In the genomic region with DNA sequence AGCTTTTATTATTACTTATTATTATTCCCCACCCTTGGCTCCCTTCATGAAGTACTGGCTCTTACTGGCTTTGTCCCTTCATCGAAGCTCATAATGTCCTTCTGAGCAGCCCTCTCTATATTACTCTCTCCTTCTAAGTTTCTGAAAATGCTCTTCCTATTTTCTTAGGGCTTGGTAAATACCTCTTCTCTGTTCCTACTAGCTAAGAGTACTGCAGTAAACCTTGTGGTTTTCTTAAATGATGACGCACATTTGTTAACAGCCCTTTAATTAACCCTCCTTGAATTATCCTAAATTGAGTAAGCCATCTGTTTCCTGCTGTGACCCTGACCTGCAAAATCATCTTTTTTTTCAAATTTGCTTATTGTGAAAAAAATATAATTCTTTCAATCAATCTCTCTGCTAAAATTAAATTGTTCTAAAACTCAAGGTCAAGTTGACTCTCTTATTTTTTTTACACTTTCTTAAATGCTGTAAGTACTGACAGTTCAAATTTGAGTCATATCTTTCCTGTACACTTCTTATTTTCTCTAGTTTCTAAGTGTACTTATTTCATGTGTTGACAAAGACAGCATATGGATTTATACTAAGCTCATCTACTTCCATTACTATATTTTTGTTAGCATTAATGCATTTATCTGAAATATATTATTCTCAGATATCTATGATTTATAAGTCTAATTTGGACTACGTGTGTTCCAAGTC, we compare ENCODE assay signal across 26 cellular contexts.
A peak's percentile ranks its signal among the peaks of the same experiment; 100 is the strongest.
DNase-seq lines count a peak whose midpoint lies in the region; ATAC-seq and TF ChIP-seq lines count a peak whose summit lies in the region.
"Had no signal": no experiment of that assay in that cellular context is flagged by ENCODE, and none has a peak within 500 bp of the region (broad histone marks: within the 10 kb centered on the region; RNA-seq: fewer than 3 reads in every experiment).

No MANE protein-coding gene starts in this region.

- peak; percentile 49; the same call in 1 of the 3 replicates for ATAC-seq in DND-41 (ENCODE audit: insufficient read depth, low read depth)
- ATAC-seq in HG02885 (IDR thresholded peaks at IDR 0.05; ENCODE audit: poor library complexity, unreplicated experiment) = peak; percentile 79
- no peak for ATAC-seq in T-cell (replicated peaks in 1 of 4)
- no peak for ATAC-seq in mucosa of descending colon
- ATAC-seq: stimulated activated naive CD8-positive, alpha-beta T cell treated with anti-CD3 and anti-CD28 coated beads, Interleukin-15, amount 100 ng/mL, for 72 hours; T-helper 17 cell had no signal

- intact Hi-C loops in mucosa of descending colon (cut with DNase I, micrococcal nuclease) = no loop called here

- H3K79me2 ChIP-seq in DND-41 (ENCODE audit: insufficient read depth, low read length) = no peaks in the 10 kb centered on the region
- H3K79me2 ChIP-seq: hepatocyte had no signal

- H3K4me1 ChIP-seq in DND-41 (ENCODE audit: insufficient read depth, low read length) = no peaks in the 10 kb centered on the region
- no peaks in the 10 kb centered on the region for H3K4me1 ChIP-seq in mucosa of descending colon (ENCODE audit: low read depth)
- H3K4me1 ChIP-seq: spleen, transverse colon had no signal

- CTCF ChIA-PET in T-cell (lab: Charles Lee) = no interaction called here

- H3K4me2 ChIP-seq in DND-41 (ENCODE audit: insufficient read depth, low read length) = no peak overlapping the region
- H3K4me2 ChIP-seq: hepatocyte had no signal

- POLR2A ChIA-PET in T-cell (lab: Charles Lee) = interaction anchor here in 1 of 2 donors (0.5 kb wide), 1 partner anchor 27 kb away, joined by 4 read pairs; no protein-coding TSS in a partner anchor

- DNase-seq in DND-41 (no peak), NOMO-1 treated with DMSO at 0.1 percent for 48 hours (lab: John Stamatoyannopoulos, UW; ENCODE audit: unreplicated experiment) (peak; percentile 60), glutamatergic neuron (no peak), dedifferentiated amniotic fluid mesenchymal stem cell (ENCODE audit: extremely low spot score) (no peak), Ammon's horn (ENCODE audit: low spot score) (no peak), T-cell (no peak), mucosa of descending colon (no peak)
- DNase-seq: activated CD4-positive, alpha-beta memory T cell treated with anti-CD3 and anti-CD28 coated beads for 36 hours; activated gamma-delta T cell treated with Interleukin-2 at 50 U/mL for 16 hours; activated T-cell treated with anti-CD3 and anti-CD28 coated beads for 4 hours; adrenal gland; dermis blood vessel endothelial cell; DMS79; foreskin fibroblast; H7; NCI-H446; spleen; stimulated activated CD4-positive, alpha-beta T cell treated with anti-CD3 and anti-CD28 coated beads, Interleukin-4, amount 100 ng/mL, for 24 hours; stimulated activated naive CD8-positive, alpha-beta T cell treated with anti-CD3 and anti-CD28 coated beads, Interleukin-15, amount 100 ng/mL, for 72 hours; T-helper 17 cell; transverse colon; WERI-Rb-1 had no signal

- no peaks in the 10 kb centered on the region for H3K27me3 ChIP-seq in DND-41 (ENCODE audit: insufficient read depth, low read length, poor library complexity)
- H3K27me3 ChIP-seq: adrenal gland, cardiac muscle cell, hepatocyte, neutrophil, spleen, transverse colon had no signal

- no peaks in the 10 kb centered on the region for H3K36me3 Mint-ChIP-seq in glutamatergic neuron (ENCODE audit: unreplicated experiment)
- H3K36me3 Mint-ChIP-seq in T-cell = no peaks in the 10 kb centered on the region
- H3K36me3 Mint-ChIP-seq: activated CD4-positive, alpha-beta memory T cell treated with anti-CD3 and anti-CD28 coated beads for 36 hours had no signal

- no peak overlapping the region for H2AFZ ChIP-seq in DND-41 (ENCODE audit: low read depth, low read length)
- H2AFZ ChIP-seq: hepatocyte had no signal

- H3K27ac ChIP-seq in DND-41 (ENCODE audit: low read length) = no peak overlapping the region
- H3K27ac ChIP-seq: adrenal gland, cardiac muscle cell, hepatocyte, neutrophil, spleen, transverse colon, WERI-Rb-1 had no signal

- H3K36me3 ChIP-seq in DND-41 (ENCODE audit: insufficient read depth, low read length) = no peaks in the 10 kb centered on the region
- H3K36me3 ChIP-seq in mucosa of descending colon (ENCODE audit: low read depth) = no peaks in the 10 kb centered on the region
- H3K36me3 ChIP-seq: adrenal gland, cardiac muscle cell, neutrophil, spleen, transverse colon, WERI-Rb-1 had no signal

- H3K9me3 ChIP-seq in DND-41 (ENCODE audit: insufficient read depth, low read length, severe bottlenecking) = no peaks in the 10 kb centered on the region
- H3K9me3 ChIP-seq in mucosa of descending colon = peaks cover 35% of the 10 kb centered on the region
- H3K9me3 ChIP-seq: adrenal gland, neutrophil, transverse colon had no signal

- H3K4me3 Mint-ChIP-seq in glutamatergic neuron (ENCODE audit: unreplicated experiment) (no peak overlapping the region), T-cell (no peak overlapping the region)
- H3K4me3 Mint-ChIP-seq: activated CD4-positive, alpha-beta memory T cell treated with anti-CD3 and anti-CD28 coated beads for 36 hours; stimulated activated naive CD8-positive, alpha-beta T cell treated with anti-CD3 and anti-CD28 coated beads, Interleukin-15, amount 100 ng/mL, for 72 hours; T-helper 17 cell had no signal

- H3K4me1 Mint-ChIP-seq in glutamatergic neuron (ENCODE audit: low read depth, unreplicated experiment) = peaks cover 5% of the 10 kb centered on the region
- H3K4me1 Mint-ChIP-seq in T-cell = no peaks in the 10 kb centered on the region
- H3K4me1 Mint-ChIP-seq: stimulated activated naive CD8-positive, alpha-beta T cell treated with anti-CD3 and anti-CD28 coated beads, Interleukin-15, amount 100 ng/mL, for 72 hours; T-helper 17 cell had no signal

- no peak overlapping the region for H3K9ac ChIP-seq in DND-41 (ENCODE audit: low read depth, low read length)

- peak overlapping the region; percentile 14 for H3K27ac Mint-ChIP-seq in glutamatergic neuron (ENCODE audit: unreplicated experiment)
- H3K27ac Mint-ChIP-seq in T-cell = no peak overlapping the region
- H3K27ac Mint-ChIP-seq: activated CD4-positive, alpha-beta memory T cell treated with anti-CD3 and anti-CD28 coated beads for 36 hours; stimulated activated naive CD8-positive, alpha-beta T cell treated with anti-CD3 and anti-CD28 coated beads, Interleukin-15, amount 100 ng/mL, for 72 hours; T-helper 17 cell had no signal

- H4K20me1 ChIP-seq in DND-41 (ENCODE audit: insufficient read depth, low read length) = no peaks in the 10 kb centered on the region

- TF ChIP-seq CTCF in DND-41 (IDR thresholded peaks at IDR 0.05; ENCODE audit: borderline replicate concordance, extremely low read depth, low read length, poor library complexity, severe bottlenecking) = no peak
- TF ChIP-seq CTCF in glutamatergic neuron (IDR thresholded peaks at IDR 0.05; ENCODE audit: partially characterized antibody, unreplicated experiment) = no peak
- no peak for TF ChIP-seq CTCF in mucosa of descending colon (IDR thresholded peaks at IDR 0.05)

- H3K27me3 Mint-ChIP-seq in glutamatergic neuron (ENCODE audit: unreplicated experiment) = peaks cover 2% of the 10 kb centered on the region
- no peaks in the 10 kb centered on the region for H3K27me3 Mint-ChIP-seq in T-cell
- H3K27me3 Mint-ChIP-seq: activated CD4-positive, alpha-beta memory T cell treated with anti-CD3 and anti-CD28 coated beads for 36 hours; stimulated activated naive CD8-positive, alpha-beta T cell treated with anti-CD3 and anti-CD28 coated beads, Interleukin-15, amount 100 ng/mL, for 72 hours; T-helper 17 cell had no signal

- H3K4me3 ChIP-seq in DND-41 (ENCODE audit: low read depth in 1 of 2, low read length in 2 of 2) (no peak overlapping the region), mucosa of descending colon (no peak overlapping the region)
- H3K4me3 ChIP-seq: adrenal gland, cardiac muscle cell, hepatocyte, spleen, transverse colon had no signal

- no peaks in the 10 kb centered on the region for H3K9me3 Mint-ChIP-seq in glutamatergic neuron (ENCODE audit: unreplicated experiment)
- peaks cover 0 to 7% (median 7%) of the 10 kb centered on the region in 3 donors for H3K9me3 Mint-ChIP-seq in T-cell

Comparison
In these comparisons a context has a peak if more than half of its experiments do, and no peak if none do; other contexts are left out.
1. ATAC-seq: peak in DND-41 (single experiment) and HG02885 (single experiment); none in T-cell (0 of 4) and mucosa of descending colon (single experiment).